Comparison of ENCODE assay signal across 12 cellular contexts in the genomic region with DNA sequence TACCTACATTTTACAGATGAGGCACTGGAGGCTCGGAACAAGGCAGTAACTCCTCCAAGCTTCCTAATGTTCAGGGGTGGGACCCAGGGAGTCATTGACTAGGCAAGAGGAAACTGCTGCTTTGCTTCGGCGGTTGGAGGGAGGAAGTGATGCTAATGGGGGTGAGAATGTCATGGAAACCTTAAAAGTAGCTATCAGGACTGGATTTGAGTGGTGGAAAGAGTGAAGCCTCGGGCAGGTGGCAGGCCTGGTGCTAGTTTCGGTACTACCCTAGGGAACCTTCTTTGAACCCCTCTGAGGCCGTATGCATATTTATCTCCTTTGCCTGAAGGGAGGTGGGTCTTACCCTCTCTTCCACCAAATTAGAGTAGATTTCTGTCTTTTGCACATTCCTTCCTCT. TPM values are rescaled to one million over a fixed set of nuclear protein-coding genes. Genes with fewer than 3 reads are reported as not detected.
DNase-seq lines count a peak whose midpoint lies in the region; ATAC-seq and TF ChIP-seq lines count a peak whose summit lies in the region.
"Had no signal": no experiment of that assay in that cellular context is flagged by ENCODE, and none has a peak within 500 bp of the region (broad histone marks: within the 10 kb centered on the region; RNA-seq: fewer than 3 reads in every experiment).

No MANE protein-coding gene starts in this region.

- no peak for TF ChIP-seq CTCF in CD8-positive, alpha-beta T cell (IDR thresholded peaks at IDR 0.05)
- no peak for TF ChIP-seq CTCF in PC-9 (conservative IDR thresholded peaks at IDR 0.05)

- no peaks in the 10 kb centered on the region for H3K9me2 ChIP-seq in PC-9 (ENCODE audit: insufficient read depth)

- no peaks in the 10 kb centered on the region for H3K9me3 ChIP-seq in CD8-positive, alpha-beta T cell (ENCODE audit: low read length)
- H3K9me3 ChIP-seq in PC-9 (ENCODE audit: insufficient read depth, low read depth), result no peaks in the 10 kb centered on the region

- peaks cover 20% of the 10 kb centered on the region for H3K4me1 Mint-ChIP-seq in CD8-positive, alpha-beta T cell (ENCODE audit: low read depth)

- no peaks in the 10 kb centered on the region for H3K36me3 ChIP-seq in CD8-positive, alpha-beta T cell (ENCODE audit: insufficient read depth, low read length)
- H3K36me3 ChIP-seq in PC-9 (ENCODE audit: low read depth), result peaks cover 4% of the 10 kb centered on the region; the same call in 1 of the 2 replicates

- H3K79me2 ChIP-seq in PC-9 (ENCODE audit: low read depth), result peaks cover 35% of the 10 kb centered on the region

- ATAC-seq in CD8-positive, alpha-beta T cell, result peak; percentile 22
- peak; percentile 38 for ATAC-seq in GM21447 (IDR thresholded peaks at IDR 0.05; ENCODE audit: unreplicated experiment)

- no TSS peak for BruUV-seq in PC-9 (replicated peaks; lab: Mats Ljungman, UMichigan)

- peaks cover 21% of the 10 kb centered on the region; the same call in 1 of the 2 replicates for H3F3A ChIP-seq in PC-9 (ENCODE audit: insufficient read depth, low read depth)

- H3K4me1 ChIP-seq in CD8-positive, alpha-beta T cell (ENCODE audit: insufficient read depth, low read length), result peaks cover 17% of the 10 kb centered on the region
- peaks cover 38% of the 10 kb centered on the region for H3K4me1 ChIP-seq in PC-9 (replicated peaks; ENCODE audit: insufficient read depth)

- CTCF ChIA-PET in CD8-positive, alpha-beta T cell (lab: Charles Lee), result interaction anchor here (1.1 to 1.7 kb wide), 3 partner anchors 10 to 305 kb away, joined by 4 to 10 read pairs (median 4); partner anchors contain the start of gene WDR31
- CTCF ChIA-PET in PC-9 (lab: Charles Lee), result interaction anchor here (0.7 kb wide), 1 partner anchor 432 kb away, joined by 3 read pairs; no protein-coding TSS in a partner anchor

- H3K9me3 Mint-ChIP-seq in CD8-positive, alpha-beta T cell, result no peaks in the 10 kb centered on the region

- POLR2A ChIA-PET in CD8-positive, alpha-beta T cell (lab: Charles Lee), result interaction anchor here (1.0 to 3.5 kb wide), 3 partner anchors 11 to 59 kb away, joined by 3 to 17 read pairs (median 10); partner anchors contain the start of genes C9orf43, POLE3 and WDR31
- POLR2A ChIA-PET in PC-9 (lab: Charles Lee; ENCODE audit: unreplicated experiment), result no interaction called here

- no peaks in the 10 kb centered on the region for H3K27me3 ChIP-seq in CD8-positive, alpha-beta T cell (ENCODE audit: insufficient read depth, low read length)
- H3K27me3 ChIP-seq in PC-9 (ENCODE audit: insufficient read depth, low read depth), result no peaks in the 10 kb centered on the region

- H4K20me1 ChIP-seq in PC-9 (ENCODE audit: insufficient read depth), result no peaks in the 10 kb centered on the region

- intact Hi-C loops in CD8-positive, alpha-beta T cell (cut with DNase I, micrococcal nuclease), result no loop called here
- intact Hi-C loops in PC-9 (cut with micrococcal nuclease; ENCODE audit: unreplicated experiment), result loop anchor here (1.0 kb wide), 1 partner anchor 42 kb away; no protein-coding TSS in a partner anchor

- peak overlapping the region; percentile 7 for H3K4me3 Mint-ChIP-seq in CD8-positive, alpha-beta T cell

- peak overlapping the region; percentile 88 for H3K4me2 ChIP-seq in PC-9

- H3K4me3 ChIP-seq in CD8-positive, alpha-beta T cell (ENCODE audit: low read depth, low read length), result no peak overlapping the region
- H3K4me3 ChIP-seq in PC-9, result no peak overlapping the region; the same call in 1 of the 2 replicates

- no peak overlapping the region for H3K27ac Mint-ChIP-seq in CD8-positive, alpha-beta T cell

- H2AFZ ChIP-seq in PC-9, result no peak overlapping the region

- no peak overlapping the region for H3K27ac ChIP-seq in CD8-positive, alpha-beta T cell (ENCODE audit: low read depth, low read length)
- H3K27ac ChIP-seq in PC-9, result peak overlapping the region; percentile 46; the same call in 1 of the 2 replicates

- H3K27me3 Mint-ChIP-seq in CD8-positive, alpha-beta T cell (ENCODE audit: low read depth), result peaks cover 31% of the 10 kb centered on the region

- DNase-seq in CD8-positive, alpha-beta T cell, result no peak
- DNase-seq in PC-9 (no peak), dermis blood vessel endothelial cell (peak; percentile 11), HCEC 1CT (no peak), iPS-NIHi11 (ENCODE audit: low spot score) (no peak), NCI-H524 (lab: John Stamatoyannopoulos, UW) (no peak)
- DNase-seq in stimulated activated naive CD4-positive, alpha-beta T cell treated with Interleukin-2 at 50 U/mL for 16 hours (lab: John Stamatoyannopoulos, UW), result no peak
- DNase-seq: DMS79, H7, hippocampal formation had no signal

- H3K36me3 Mint-ChIP-seq in CD8-positive, alpha-beta T cell, result no peaks in the 10 kb centered on the region

RNA-seq across cellular contexts. Expression of gene BSPRY, which starts 1.6 kb away (rescaled TPM):
- total RNA-seq in CD8-positive, alpha-beta T cell, result not detected
- total RNA-seq in PC-9 (2021) (28.8 and 29.3 TPM in 2 replicates), dermis blood vessel endothelial cell (not detected in 2 replicates)

RNA-seq across cellular contexts. Expression of gene WDR31, which starts 10.9 kb away (rescaled TPM):
- total RNA-seq in CD8-positive, alpha-beta T cell, result under 1 TPM; 0.11 to 0.43 TPM
- total RNA-seq in PC-9 (2021) (11.2 and 12.9 TPM in 2 replicates), dermis blood vessel endothelial cell (0.17 and 0.37 TPM in 2 replicates)

RNA-seq across cellular contexts. Expression of gene HDHD3, which starts 25.8 kb away (rescaled TPM):
- 10 to 100 TPM; 10.2 to 11.0 TPM for total RNA-seq in CD8-positive, alpha-beta T cell
- total RNA-seq in PC-9 (2021) (39.5 and 44.0 TPM in 2 replicates), dermis blood vessel endothelial cell (5.6 and 8.3 TPM in 2 replicates)

RNA-seq across cellular contexts. Expression of gene RNF183, which starts 47.8 kb away (rescaled TPM):
- not detected for total RNA-seq in CD8-positive, alpha-beta T cell
- total RNA-seq in PC-9 (2021) (0.92 and 2.3 TPM in 2 replicates), dermis blood vessel endothelial cell (not detected in 2 replicates)
- total RNA-seq: H7, MCF 10A had no signal

RNA-seq across cellular contexts. Expression of gene ALAD, which starts 50.1 kb away (rescaled TPM):
- total RNA-seq in CD8-positive, alpha-beta T cell, result 10 to 100 TPM; 11.2 to 11.5 TPM
- total RNA-seq in PC-9 (2021) (33.3 and 42.7 TPM in 2 replicates), dermis blood vessel endothelial cell (15.0 and 22.4 TPM in 2 replicates)

Comparison
In these comparisons a context has a peak if more than half of its experiments do, and no peak if none do; other contexts are left out.
1. RNA of gene BSPRY, which starts 1.6 kb away (total RNA-seq): 28.8 to 29.3 TPM in PC-9; not detected in CD8-positive, alpha-beta T cell and not detected in dermis blood vessel endothelial cell; every median in the first group is over 10 times any median in the second.